ENCODE assay signal across 1 cellular context in the genomic region with DNA sequence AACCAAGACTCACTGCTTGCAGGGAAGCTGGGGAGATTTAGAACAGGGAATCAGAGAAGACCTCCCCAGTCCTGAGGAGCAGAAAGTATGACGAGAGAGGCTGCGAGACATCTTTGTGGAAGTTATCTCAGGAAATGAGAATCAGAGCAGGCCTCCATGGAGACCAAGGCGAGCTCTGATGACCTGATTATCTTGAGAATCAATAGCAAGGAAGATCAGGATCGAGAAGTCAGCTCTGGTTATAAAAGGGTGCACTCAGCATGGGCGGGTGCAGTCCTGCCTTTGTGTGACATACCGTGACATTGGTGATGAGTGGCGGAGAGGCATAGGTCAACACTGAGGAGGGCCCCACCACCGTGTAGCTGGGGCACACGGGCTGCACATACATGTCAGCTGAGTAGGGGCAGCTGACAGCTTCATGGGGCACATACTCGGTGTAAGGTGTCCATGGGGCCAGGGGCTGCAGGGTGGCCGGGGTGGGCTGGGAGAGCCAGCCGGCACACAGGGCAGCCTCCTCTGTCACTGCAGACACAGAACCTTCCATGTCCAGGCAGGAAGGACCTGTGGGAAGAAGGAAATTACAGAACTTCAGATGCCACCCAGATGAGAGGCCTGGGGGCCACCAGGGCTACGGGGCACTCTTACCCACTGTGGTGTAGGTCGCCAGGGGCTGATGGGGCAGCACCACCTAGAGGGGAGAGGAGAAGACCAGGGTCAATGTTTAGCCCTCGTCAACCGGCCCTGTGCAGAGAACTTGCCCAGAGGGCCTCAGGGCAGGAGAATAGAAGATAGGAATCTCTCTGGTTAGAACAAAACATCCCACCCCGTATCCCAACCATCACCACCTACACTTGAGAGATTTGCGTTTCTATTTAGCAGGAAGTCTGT.
A peak's percentile ranks its signal among the peaks of the same experiment; 100 is the strongest.
TF ChIP-seq lines count a peak whose summit lies in the region.

No MANE protein-coding gene starts in this region.

TF ChIP-seq in HepG2, 621 proteins besides CTCF, POLR2A, EP300 and RAD21 (continued from another document):
- TF ChIP-seq, protein P1, sequence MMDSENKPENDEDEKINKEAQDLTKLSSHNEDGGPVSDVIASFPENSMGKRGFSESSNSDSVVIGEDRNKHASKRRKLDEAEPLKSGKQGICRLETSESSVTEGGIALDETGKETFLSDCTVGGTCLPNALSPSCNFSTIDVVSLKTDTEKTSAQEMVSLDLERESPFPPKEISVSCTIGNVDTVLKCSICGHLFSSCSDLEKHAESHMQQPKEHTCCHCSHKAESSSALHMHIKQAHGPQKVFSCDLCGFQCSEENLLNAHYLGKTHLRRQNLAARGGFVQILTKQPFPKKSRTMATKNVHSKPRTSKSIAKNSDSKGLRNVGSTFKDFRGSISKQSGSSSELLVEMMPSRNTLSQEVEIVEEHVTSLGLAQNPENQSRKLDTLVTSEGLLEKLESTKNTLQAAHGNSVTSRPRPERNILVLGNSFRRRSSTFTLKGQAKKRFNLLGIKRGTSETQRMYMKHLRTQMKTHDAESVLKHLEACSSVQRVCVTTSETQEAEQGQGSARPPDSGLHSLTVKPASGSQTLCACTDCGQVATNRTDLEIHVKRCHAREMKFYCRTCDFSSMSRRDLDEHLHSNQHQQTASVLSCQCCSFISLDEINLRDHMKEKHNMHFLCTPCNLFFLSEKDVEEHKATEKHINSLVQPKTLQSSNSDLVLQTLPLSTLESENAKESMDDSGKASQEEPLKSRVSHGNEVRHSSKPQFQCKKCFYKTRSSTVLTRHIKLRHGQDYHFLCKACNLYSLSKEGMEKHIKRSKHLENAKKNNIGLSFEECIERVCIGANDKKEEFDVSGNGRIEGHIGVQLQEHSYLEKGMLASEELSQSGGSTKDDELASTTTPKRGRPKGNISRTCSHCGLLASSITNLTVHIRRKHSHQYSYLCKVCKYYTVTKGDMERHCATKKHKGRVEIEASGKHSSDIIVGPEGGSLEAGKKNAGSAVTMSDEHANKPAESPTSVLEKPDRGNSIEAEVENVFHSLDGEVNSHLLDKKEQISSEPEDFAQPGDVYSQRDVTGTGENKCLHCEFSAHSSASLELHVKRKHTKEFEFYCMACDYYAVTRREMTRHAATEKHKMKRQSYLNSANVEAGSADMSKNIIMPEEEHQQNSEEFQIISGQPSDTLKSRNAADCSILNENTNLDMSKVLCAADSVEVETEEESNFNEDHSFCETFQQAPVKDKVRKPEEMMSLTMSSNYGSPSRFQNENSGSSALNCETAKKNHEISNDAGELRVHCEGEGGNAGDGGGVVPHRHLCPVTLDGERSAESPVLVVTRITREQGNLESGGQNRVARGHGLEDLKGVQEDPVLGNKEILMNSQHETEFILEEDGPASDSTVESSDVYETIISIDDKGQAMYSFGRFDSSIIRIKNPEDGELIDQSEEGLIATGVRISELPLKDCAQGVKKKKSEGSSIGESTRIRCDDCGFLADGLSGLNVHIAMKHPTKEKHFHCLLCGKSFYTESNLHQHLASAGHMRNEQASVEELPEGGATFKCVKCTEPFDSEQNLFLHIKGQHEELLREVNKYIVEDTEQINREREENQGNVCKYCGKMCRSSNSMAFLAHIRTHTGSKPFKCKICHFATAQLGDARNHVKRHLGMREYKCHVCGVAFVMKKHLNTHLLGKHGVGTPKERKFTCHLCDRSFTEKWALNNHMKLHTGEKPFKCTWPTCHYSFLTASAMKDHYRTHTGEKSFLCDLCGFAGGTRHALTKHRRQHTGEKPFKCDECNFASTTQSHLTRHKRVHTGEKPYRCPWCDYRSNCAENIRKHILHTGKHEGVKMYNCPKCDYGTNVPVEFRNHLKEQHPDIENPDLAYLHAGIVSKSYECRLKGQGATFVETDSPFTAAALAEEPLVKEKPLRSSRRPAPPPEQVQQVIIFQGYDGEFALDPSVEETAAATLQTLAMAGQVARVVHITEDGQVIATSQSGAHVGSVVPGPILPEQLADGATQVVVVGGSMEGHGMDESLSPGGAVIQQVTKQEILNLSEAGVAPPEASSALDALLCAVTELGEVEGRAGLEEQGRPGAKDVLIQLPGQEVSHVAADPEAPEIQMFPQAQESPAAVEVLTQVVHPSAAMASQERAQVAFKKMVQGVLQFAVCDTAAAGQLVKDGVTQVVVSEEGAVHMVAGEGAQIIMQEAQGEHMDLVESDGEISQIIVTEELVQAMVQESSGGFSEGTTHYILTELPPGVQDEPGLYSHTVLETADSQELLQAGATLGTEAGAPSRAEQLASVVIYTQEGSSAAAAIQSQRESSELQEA (CRISPR knock-in tag; IDR thresholded peaks at IDR 0.05; ENCODE audit: not compliant biosample characterization) = no peak
- no peak for TF ChIP-seq PAWR (CRISPR knock-in tag; IDR thresholded peaks at IDR 0.05; ENCODE audit: borderline replicate concordance)
- TF ChIP-seq ZBTB1 (CRISPR knock-in tag; IDR thresholded peaks at IDR 0.05; ENCODE audit: borderline replicate concordance) = no peak
- TF ChIP-seq, protein P2, sequence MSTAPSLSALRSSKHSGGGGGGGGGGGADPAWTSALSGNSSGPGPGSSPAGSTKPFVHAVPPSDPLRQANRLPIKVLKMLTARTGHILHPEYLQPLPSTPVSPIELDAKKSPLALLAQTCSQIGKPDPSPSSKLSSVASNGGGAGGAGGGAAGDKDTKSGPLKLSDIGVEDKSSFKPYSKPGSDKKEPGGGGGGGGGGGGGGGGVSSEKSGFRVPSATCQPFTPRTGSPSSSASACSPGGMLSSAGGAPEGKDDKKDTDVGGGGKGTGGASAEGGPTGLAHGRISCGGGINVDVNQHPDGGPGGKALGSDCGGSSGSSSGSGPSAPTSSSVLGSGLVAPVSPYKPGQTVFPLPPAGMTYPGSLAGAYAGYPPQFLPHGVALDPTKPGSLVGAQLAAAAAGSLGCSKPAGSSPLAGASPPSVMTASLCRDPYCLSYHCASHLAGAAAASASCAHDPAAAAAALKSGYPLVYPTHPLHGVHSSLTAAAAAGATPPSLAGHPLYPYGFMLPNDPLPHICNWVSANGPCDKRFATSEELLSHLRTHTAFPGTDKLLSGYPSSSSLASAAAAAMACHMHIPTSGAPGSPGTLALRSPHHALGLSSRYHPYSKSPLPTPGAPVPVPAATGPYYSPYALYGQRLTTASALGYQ (CRISPR knock-in tag; IDR thresholded peaks at IDR 0.05) = no peak
- TF ChIP-seq EED (CRISPR knock-in tag; IDR thresholded peaks at IDR 0.05) = no peak
- TF ChIP-seq ZFX (CRISPR knock-in tag; IDR thresholded peaks at IDR 0.05; ENCODE audit: low read depth) = peak; percentile 46; the same call in 1 of the 2 replicates
- TF ChIP-seq AGO1 (IDR thresholded peaks at IDR 0.05; ENCODE audit: low read depth, low read length, poor library complexity, severe bottlenecking) = no peak
- TF ChIP-seq KDM5B (CRISPR knock-in tag; IDR thresholded peaks at IDR 0.05; ENCODE audit: borderline replicate concordance) = no peak; the same call in 1 of the 2 replicates
- TF ChIP-seq, protein P3, sequence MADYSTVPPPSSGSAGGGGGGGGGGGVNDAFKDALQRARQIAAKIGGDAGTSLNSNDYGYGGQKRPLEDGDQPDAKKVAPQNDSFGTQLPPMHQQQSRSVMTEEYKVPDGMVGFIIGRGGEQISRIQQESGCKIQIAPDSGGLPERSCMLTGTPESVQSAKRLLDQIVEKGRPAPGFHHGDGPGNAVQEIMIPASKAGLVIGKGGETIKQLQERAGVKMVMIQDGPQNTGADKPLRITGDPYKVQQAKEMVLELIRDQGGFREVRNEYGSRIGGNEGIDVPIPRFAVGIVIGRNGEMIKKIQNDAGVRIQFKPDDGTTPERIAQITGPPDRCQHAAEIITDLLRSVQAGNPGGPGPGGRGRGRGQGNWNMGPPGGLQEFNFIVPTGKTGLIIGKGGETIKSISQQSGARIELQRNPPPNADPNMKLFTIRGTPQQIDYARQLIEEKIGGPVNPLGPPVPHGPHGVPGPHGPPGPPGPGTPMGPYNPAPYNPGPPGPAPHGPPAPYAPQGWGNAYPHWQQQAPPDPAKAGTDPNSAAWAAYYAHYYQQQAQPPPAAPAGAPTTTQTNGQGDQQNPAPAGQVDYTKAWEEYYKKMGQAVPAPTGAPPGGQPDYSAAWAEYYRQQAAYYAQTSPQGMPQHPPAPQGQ (CRISPR knock-in tag; IDR thresholded peaks at IDR 0.05; ENCODE audit: borderline replicate concordance) = no peak
- TF ChIP-seq ZNF607 (CRISPR knock-in tag; IDR thresholded peaks at IDR 0.05; ENCODE audit: borderline replicate concordance) = no peak
- TF ChIP-seq ZSCAN20 (CRISPR knock-in tag; IDR thresholded peaks at IDR 0.05; ENCODE audit: borderline replicate concordance) = no peak
- no peak for TF ChIP-seq RAD51 (IDR thresholded peaks at IDR 0.05; ENCODE audit: borderline replicate concordance)
- TF ChIP-seq SUZ12 (IDR thresholded peaks at IDR 0.05; ENCODE audit: low read depth, low read length) = no peak
- no peak for TF ChIP-seq NCOR1 (IDR thresholded peaks at IDR 0.05; ENCODE audit: borderline replicate concordance, low read length)
- 0 out of 2 replicates have a peak, but pooled peaks have one; percentile 14 for TF ChIP-seq PITX1 (CRISPR knock-in tag; IDR thresholded peaks at IDR 0.05)
- TF ChIP-seq RBM39 (IDR thresholded peaks at IDR 0.05; ENCODE audit: low read depth, low read length, poor library complexity, severe bottlenecking) = no peak
- no peak for TF ChIP-seq DPF2 (CRISPR knock-in tag; IDR thresholded peaks at IDR 0.05; ENCODE audit: borderline replicate concordance, low read depth)
- TF ChIP-seq FOXO1 (CRISPR knock-in tag; IDR thresholded peaks at IDR 0.05) = no peak
- TF ChIP-seq ZFY (CRISPR knock-in tag; IDR thresholded peaks at IDR 0.05) = peak; percentile 38; the same call in 1 of the 2 replicates
- 0 out of 2 replicates have a peak, but pooled peaks have one; percentile 15 for TF ChIP-seq SMAD9 (CRISPR knock-in tag; IDR thresholded peaks at IDR 0.05)
- no peak for TF ChIP-seq ZNF777 (CRISPR knock-in tag; IDR thresholded peaks at IDR 0.05)
- 0 out of 2 replicates have a peak, but pooled peaks have one; percentile 34 for TF ChIP-seq ZNF788 (CRISPR knock-in tag; IDR thresholded peaks at IDR 0.05; ENCODE audit: borderline replicate concordance)
- TF ChIP-seq CREB1 (IDR thresholded peaks at IDR 0.05) = no peak
- no peak for TF ChIP-seq CREB1 (CRISPR knock-in tag; IDR thresholded peaks at IDR 0.05)
- no peak for TF ChIP-seq ZNF547 (CRISPR knock-in tag; IDR thresholded peaks at IDR 0.05)
- TF ChIP-seq ZKSCAN1 (IDR thresholded peaks at IDR 0.05; ENCODE audit: low read length) = no peak
- TF ChIP-seq ZNF24 (IDR thresholded peaks at IDR 0.05) = no peak
- TF ChIP-seq, protein P4, sequence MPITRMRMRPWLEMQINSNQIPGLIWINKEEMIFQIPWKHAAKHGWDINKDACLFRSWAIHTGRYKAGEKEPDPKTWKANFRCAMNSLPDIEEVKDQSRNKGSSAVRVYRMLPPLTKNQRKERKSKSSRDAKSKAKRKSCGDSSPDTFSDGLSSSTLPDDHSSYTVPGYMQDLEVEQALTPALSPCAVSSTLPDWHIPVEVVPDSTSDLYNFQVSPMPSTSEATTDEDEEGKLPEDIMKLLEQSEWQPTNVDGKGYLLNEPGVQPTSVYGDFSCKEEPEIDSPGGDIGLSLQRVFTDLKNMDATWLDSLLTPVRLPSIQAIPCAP (CRISPR knock-in tag; IDR thresholded peaks at IDR 0.05; ENCODE audit: low read depth) = no peak
- TF ChIP-seq SMARCE1 (IDR thresholded peaks at IDR 0.05; ENCODE audit: borderline replicate concordance) = no peak
TF ChIP-seq in HepG2: peak in this region for 23.
